In the genomic region with DNA sequence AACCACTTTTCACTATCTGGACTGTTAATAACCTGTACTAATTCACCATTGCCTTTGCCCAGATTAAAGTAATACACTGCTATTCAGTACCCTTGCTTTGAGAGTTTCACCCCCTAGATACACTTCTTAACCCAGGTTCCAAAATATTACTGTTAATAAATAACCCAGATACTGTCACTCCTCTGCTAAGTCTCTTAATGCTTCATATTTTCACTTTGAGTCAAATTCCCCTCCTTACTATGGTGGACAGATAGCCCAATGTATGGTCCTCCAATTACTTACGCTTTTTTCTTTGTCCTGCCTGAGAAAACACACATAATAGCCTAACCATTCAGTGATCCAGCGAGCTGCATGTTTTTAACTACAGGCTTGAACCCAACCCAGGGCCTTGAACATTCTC, we compare ENCODE assay signal across 31 cellular contexts.
"Had no signal": no experiment of that assay in that cellular context is flagged by ENCODE, and none has a peak within 500 bp of the region (broad histone marks: within the 10 kb centered on the region; RNA-seq: fewer than 3 reads in every experiment).

No MANE protein-coding gene starts in this region.

- H3K27me3 ChIP-seq: adrenal gland, body of pancreas, brain microvascular endothelial cell, breast epithelium had no signal

- H3K4me1 ChIP-seq: adrenal gland, body of pancreas, breast epithelium had no signal

- H3K4me3 ChIP-seq: adrenal gland, body of pancreas, breast epithelium had no signal

- H3K36me3 ChIP-seq: adrenal gland, brain microvascular endothelial cell, breast epithelium had no signal

- H3K27ac ChIP-seq: adrenal gland, body of pancreas, brain microvascular endothelial cell, breast epithelium, VCaP had no signal

- ATAC-seq: activated CD8-positive, alpha-beta T cell treated with anti-CD3 and anti-CD28 coated beads for 36 hours; activated naive CD4-positive, alpha-beta T cell treated with anti-CD3 and anti-CD28 coated beads, Interleukin-2, amount 50 U/mL, for 72 hours; activated T-cell treated with anti-CD3 and anti-CD28 coated beads, Interleukin-2, amount 50 U/mL, for 4 hours; activated T-cell treated with anti-CD3 and anti-CD28 coated beads, Interleukin-2, amount 50 U/mL, for 72 hours; activated T-helper 17 cell treated with anti-CD3 and anti-CD28 coated beads, Interleukin-2, amount 50 U/mL, for 72 hours; body of pancreas had no signal

- H3K9me3 ChIP-seq: adrenal gland, body of pancreas, breast epithelium had no signal

- DNase-seq: activated B cell treated with CpG ODN at 0.5 μM for 24 hours; activated CD4-positive, alpha-beta memory T cell treated with anti-CD3 and anti-CD28 coated beads for 36 hours; activated CD4-positive, alpha-beta T cell treated with anti-CD3 and anti-CD28 coated beads for 4 hours; activated CD4-positive, alpha-beta T cell treated with anti-CD3 and anti-CD28 coated beads, Interleukin-2, amount 10 ng/mL, durations not matched to agents 24 days and 14 days; activated CD4-positive, alpha-beta T cell treated with anti-CD3 and anti-CD28 coated beads, Interleukin-2, amount 50 U/mL, for 1 hour; activated CD4-positive, alpha-beta T cell treated with anti-CD3 and anti-CD28 coated beads, Interleukin-2, amount 50 U/mL, for 4 hours; activated CD4-positive, CD25-positive, alpha-beta regulatory T cell treated with anti-CD3 and anti-CD28 coated beads, Interleukin-2, amount 50 U/mL, for 72 hours; activated CD8-positive, alpha-beta memory T cell treated with anti-CD3 and anti-CD28 coated beads, Interleukin-2, amount 50 U/mL, for 4 hours; activated CD8-positive, alpha-beta T cell treated with anti-CD3 and anti-CD28 coated beads for 36 hours; activated effector memory CD4-positive, alpha-beta T cell treated with anti-CD3 and anti-CD28 coated beads, Interleukin-2, amount 50 U/mL, for 16 hours; activated gamma-delta T cell treated with Interleukin-2 at 50 U/mL for 16 hours; activated naive CD4-positive, alpha-beta T cell; activated naive CD4-positive, alpha-beta T cell treated with anti-CD3 and anti-CD28 coated beads for 36 hours; activated naive CD4-positive, alpha-beta T cell treated with anti-CD3 and anti-CD28 coated beads, Interleukin-2, amount 50 U/mL, for 16 hours; activated naive CD8-positive, alpha-beta T cell treated with anti-CD3 and anti-CD28 coated beads for 36 hours; activated T-cell treated with anti-CD3 and anti-CD28 coated beads for 4 hours; activated T-cell treated with anti-CD3 and anti-CD28 coated beads, Interleukin-2, amount 50 U/mL, for 1 hour; activated T-cell treated with anti-CD3 and anti-CD28 coated beads, Interleukin-2, amount 50 U/mL, for 4 hours; activated T-cell treated with anti-CD3 and anti-CD28 coated beads, Interleukin-2, amount 50 U/mL, for 72 hours; adrenal gland; amniotic stem cell; aorta; body of pancreas; brain microvascular endothelial cell; central memory CD4-positive, alpha-beta T cell; T-helper 2 cell; T-helper 9 cell had no signal
